In genomic region chr6:47247227-47247797, GRCh38 we compare ENCODE assay signal across 8 cellular contexts.
DNase-seq lines count a peak whose midpoint lies in the region; ATAC-seq and TF ChIP-seq lines count a peak whose summit lies in the region.

No MANE protein-coding gene starts in this region.

- H3K27ac Mint-ChIP-seq in glutamatergic neuron (ENCODE audit: unreplicated experiment) = peak overlapping the region; percentile 1
- no peak overlapping the region for H3K27ac Mint-ChIP-seq in activated T-helper 17 cell treated with anti-CD3 and anti-CD28 coated beads, Interleukin-2, amount 50 U/mL, for 72 hours

- no peak for TF ChIP-seq POLR2A in uterus (IDR thresholded peaks at IDR 0.05)

- TF ChIP-seq CTCF in glutamatergic neuron (IDR thresholded peaks at IDR 0.05; ENCODE audit: partially characterized antibody, unreplicated experiment) (no peak), uterus (IDR thresholded peaks at IDR 0.05) (no peak)

- H3K4me1 ChIP-seq in uterus = no peaks in the 10 kb centered on the region

- H3K27me3 Mint-ChIP-seq in glutamatergic neuron (ENCODE audit: unreplicated experiment) = no peaks in the 10 kb centered on the region
- H3K27me3 Mint-ChIP-seq in activated T-helper 17 cell treated with anti-CD3 and anti-CD28 coated beads, Interleukin-2, amount 50 U/mL, for 72 hours = peaks cover 3% of the 10 kb centered on the region

- no peaks in the 10 kb centered on the region for H3K9me3 Mint-ChIP-seq in glutamatergic neuron (ENCODE audit: unreplicated experiment)
- no peaks in the 10 kb centered on the region for H3K9me3 Mint-ChIP-seq in activated T-helper 17 cell treated with anti-CD3 and anti-CD28 coated beads, Interleukin-2, amount 50 U/mL, for 72 hours

- H3K27ac ChIP-seq in uterus = no peak overlapping the region

- H3K4me3 ChIP-seq in uterus (no peak overlapping the region), H7 (ENCODE audit: insufficient read depth, low read depth, low read length) (no peak overlapping the region)

- peak; percentile 2 for DNase-seq in NCI-H2029 (lab: John Stamatoyannopoulos, UW)
- no peak for DNase-seq in NCI-H2029 treated with DMSO at 0.1 percent for 48 hours (lab: John Stamatoyannopoulos, UW)
- DNase-seq in NCI-H82 (lab: John Stamatoyannopoulos, UW) = peak; percentile 37
- DNase-seq in glutamatergic neuron = no peak
- no peak for DNase-seq in uterus
- no peak for DNase-seq in H7

- H3K36me3 ChIP-seq in uterus (no peaks in the 10 kb centered on the region), H7 (replicated peaks; ENCODE audit: control insufficient read depth, insufficient read depth, low read length) (no peaks in the 10 kb centered on the region; the same call in 1 of the 2 replicates)

- H3K27me3 ChIP-seq in uterus = no peaks in the 10 kb centered on the region
- H3K27me3 ChIP-seq in H7 (ENCODE audit: control insufficient read depth, insufficient read depth, low read length) = no peaks in the 10 kb centered on the region

- ATAC-seq in HG03135 (IDR thresholded peaks at IDR 0.05; ENCODE audit: unreplicated experiment) = peak; percentile 50
- no peak for ATAC-seq in activated T-helper 17 cell treated with anti-CD3 and anti-CD28 coated beads, Interleukin-2, amount 50 U/mL, for 72 hours (replicated peaks)

- H3K4me3 Mint-ChIP-seq in glutamatergic neuron (ENCODE audit: unreplicated experiment) = no peak overlapping the region
- H3K4me3 Mint-ChIP-seq in activated T-helper 17 cell treated with anti-CD3 and anti-CD28 coated beads, Interleukin-2, amount 50 U/mL, for 72 hours = no peak overlapping the region

- intact Hi-C loops in uterus (cut with DNase I; ENCODE audit: low total_unique reads) = no loop called here

- H3K36me3 Mint-ChIP-seq in glutamatergic neuron (ENCODE audit: unreplicated experiment) = no peaks in the 10 kb centered on the region
- H3K36me3 Mint-ChIP-seq in activated T-helper 17 cell treated with anti-CD3 and anti-CD28 coated beads, Interleukin-2, amount 50 U/mL, for 72 hours (ENCODE audit: low read depth) = no peaks in the 10 kb centered on the region

- H3K4me1 Mint-ChIP-seq in glutamatergic neuron (ENCODE audit: low read depth, unreplicated experiment) = peaks cover 29% of the 10 kb centered on the region
- H3K4me1 Mint-ChIP-seq in activated T-helper 17 cell treated with anti-CD3 and anti-CD28 coated beads, Interleukin-2, amount 50 U/mL, for 72 hours = peaks cover 6% of the 10 kb centered on the region

- no peaks in the 10 kb centered on the region for H3K9me3 ChIP-seq in uterus

Comparison
In these comparisons a context has a peak if more than half of its experiments do, and no peak if none do; other contexts are left out.
1. DNase-seq: peak in NCI-H2029 (single experiment) and NCI-H82 (single experiment); none in NCI-H2029 treated with DMSO at 0.1 percent for 48 hours (single experiment), glutamatergic neuron (single experiment), uterus (0 of 2) and H7 (single experiment).